Comparison of ENCODE assay signal across 19 cellular contexts in genomic region chr1:55536466-55536865, GRCh38.
DNase-seq lines count a peak whose midpoint lies in the region; ATAC-seq lines count a peak whose summit lies in the region.
"Had no signal": no experiment of that assay in that cellular context is flagged by ENCODE, and none has a peak within 500 bp of the region (broad histone marks: within the 10 kb centered on the region; RNA-seq: fewer than 3 reads in every experiment).

No MANE protein-coding gene starts in this region.

- peak; percentile 53 for ATAC-seq in GM21717 (IDR thresholded peaks at IDR 0.05; ENCODE audit: unreplicated experiment)
- ATAC-seq in naive thymus-derived CD4-positive, alpha-beta T cell = peak; percentile 22
- no peak for ATAC-seq in GM19467 (IDR thresholded peaks at IDR 0.05; ENCODE audit: unreplicated experiment)
- ATAC-seq in HG02759 (IDR thresholded peaks at IDR 0.05; ENCODE audit: unreplicated experiment) = no peak
- ATAC-seq in HG03039 (IDR thresholded peaks at IDR 0.05; ENCODE audit: unreplicated experiment) = no peak
- ATAC-seq: activated CD4-positive, CD25-positive, alpha-beta regulatory T cell treated with anti-CD3 and anti-CD28 coated beads, Interleukin-2, amount 50 U/mL, for 24 hours; left lung; stimulated activated naive CD8-positive, alpha-beta T cell treated with anti-CD3 and anti-CD28 coated beads, Interleukin-15, Interleukin-2, amounts not matched to agents 100 U/mL and 50 U/mL, for 24 hours had no signal

- H3K9me3 Mint-ChIP-seq in naive thymus-derived CD4-positive, alpha-beta T cell = no peaks in the 10 kb centered on the region
- H3K9me3 Mint-ChIP-seq: activated T-helper 2 cell treated with anti-CD3 and anti-CD28 coated beads, Interferon-gamma antibody, Interleukin-2, Interleukin-4, amounts not matched to agents 10 μg/mL and 5 μg/mL and 100 μg/mL, durations not matched to agents 14 hours and 24 hours and 36 hours; CD8-positive, alpha-beta memory T cell; H9; naive B cell had no signal

- H3K4me3 Mint-ChIP-seq in naive thymus-derived CD4-positive, alpha-beta T cell = peak overlapping the region in 1 of 10 donors; percentile 31
- H3K4me3 Mint-ChIP-seq: CD8-positive, alpha-beta memory T cell; H9; naive B cell had no signal

- peak overlapping the region in 1 of 9 donors; percentile 49 for H3K27ac Mint-ChIP-seq in naive thymus-derived CD4-positive, alpha-beta T cell
- H3K27ac Mint-ChIP-seq: activated T-helper 2 cell treated with anti-CD3 and anti-CD28 coated beads, Interferon-gamma antibody, Interleukin-2, Interleukin-4, amounts not matched to agents 10 μg/mL and 5 μg/mL and 100 μg/mL, durations not matched to agents 14 hours and 24 hours and 36 hours; CD8-positive, alpha-beta memory T cell; H9 had no signal

- peak overlapping the region; percentile 19 for H2AFZ ChIP-seq in ACC112 (ENCODE audit: low read length, unreplicated experiment)

- H3K9me3 ChIP-seq in naive thymus-derived CD4-positive, alpha-beta T cell (ENCODE audit: control insufficient read depth in 2 of 3, low read length in 3 of 3) = no peaks in the 10 kb centered on the region
- H3K9me3 ChIP-seq: adrenal gland, left lung had no signal

- H3K36me3 ChIP-seq in ACC112 (ENCODE audit: insufficient read depth, low read length) = no peaks in the 10 kb centered on the region
- H3K36me3 ChIP-seq in naive thymus-derived CD4-positive, alpha-beta T cell (ENCODE audit: control insufficient read depth in 2 of 3, insufficient read depth in 3 of 3, low read length in 3 of 3) = no peaks in the 10 kb centered on the region
- H3K36me3 ChIP-seq: adrenal gland, left lung had no signal

- CTCF ChIA-PET in naive thymus-derived CD4-positive, alpha-beta T cell (lab: Charles Lee) = interaction anchor here (0.6 kb wide), 1 partner anchor 8 kb away, joined by 3 read pairs; no protein-coding TSS in a partner anchor

- DNase-seq in RPMI8226 = peak; percentile 6
- no peak for DNase-seq in naive thymus-derived CD4-positive, alpha-beta T cell
- DNase-seq in stimulated activated naive CD4-positive, alpha-beta T cell (lab: John Stamatoyannopoulos, UW) = no peak
- DNase-seq: ACHN; adrenal gland; CD8-positive, alpha-beta memory T cell; effector CD4-positive, alpha-beta T cell; H9; left lung; naive B cell; NCI-H1048; stimulated activated naive CD8-positive, alpha-beta T cell treated with anti-CD3 and anti-CD28 coated beads, Interleukin-15, Interleukin-2, amounts not matched to agents 100 U/mL and 50 U/mL, for 24 hours had no signal

- H3K79me2 ChIP-seq in ACC112 (ENCODE audit: control insufficient read depth, insufficient read depth, low read length, unreplicated experiment) = no peaks in the 10 kb centered on the region

- no peaks in the 10 kb centered on the region for H3K4me1 ChIP-seq in ACC112 (ENCODE audit: control insufficient read depth, insufficient read depth, low read length, unreplicated experiment)
- H3K4me1 ChIP-seq in naive thymus-derived CD4-positive, alpha-beta T cell (ENCODE audit: control insufficient read depth in 2 of 2, insufficient read depth in 2 of 2, low read length in 2 of 2) = no peaks in the 10 kb centered on the region
- H3K4me1 ChIP-seq: adrenal gland, left lung had no signal

- POLR2A ChIA-PET in naive thymus-derived CD4-positive, alpha-beta T cell (lab: Charles Lee) = no interaction called here

- peak overlapping the region; percentile 31; the same call in 1 of the 2 replicates for H3K4me3 ChIP-seq in ACC112 (ENCODE audit: low read depth, low read length)
- H3K4me3 ChIP-seq in naive thymus-derived CD4-positive, alpha-beta T cell (ENCODE audit: low read length) = no peak overlapping the region
- H3K4me3 ChIP-seq: adrenal gland, left lung had no signal

- no peaks in the 10 kb centered on the region for H3K27me3 ChIP-seq in ACC112 (ENCODE audit: insufficient read depth, low read length)
- H3K27me3 ChIP-seq in naive thymus-derived CD4-positive, alpha-beta T cell (ENCODE audit: control insufficient read depth in 2 of 2, insufficient read depth in 2 of 2, low read length in 2 of 2) = no peaks in the 10 kb centered on the region
- H3K27me3 ChIP-seq: adrenal gland, left lung had no signal

- peaks cover 0 to 3% (median 0%) of the 10 kb centered on the region in 7 donors for H3K4me1 Mint-ChIP-seq in naive thymus-derived CD4-positive, alpha-beta T cell
- H3K4me1 Mint-ChIP-seq: CD8-positive, alpha-beta memory T cell; naive B cell had no signal

- intact Hi-C loops in naive thymus-derived CD4-positive, alpha-beta T cell (cut with micrococcal nuclease) = no loop called here

- H3K27ac ChIP-seq in ACC112 (ENCODE audit: low read depth, low read length) = no peak overlapping the region
- H3K27ac ChIP-seq in naive thymus-derived CD4-positive, alpha-beta T cell (ENCODE audit: low read depth, low read length) = no peak overlapping the region
- H3K27ac ChIP-seq: adrenal gland, left lung had no signal

- H3K27me3 Mint-ChIP-seq in naive thymus-derived CD4-positive, alpha-beta T cell = peaks cover under 1 to 7% (median 4%) of the 10 kb centered on the region in 5 donors
- H3K27me3 Mint-ChIP-seq: naive B cell had no signal

- H3K36me3 Mint-ChIP-seq in naive thymus-derived CD4-positive, alpha-beta T cell = no peaks in the 10 kb centered on the region
- H3K36me3 Mint-ChIP-seq: CD8-positive, alpha-beta memory T cell; naive B cell had no signal

Comparison
In these comparisons a context has a peak if more than half of its experiments do, and no peak if none do; other contexts are left out.
1. ATAC-seq: peak in GM21717 (single experiment) and naive thymus-derived CD4-positive, alpha-beta T cell (single experiment); none in GM19467 (single experiment), HG02759 (single experiment) and HG03039 (single experiment).